In genomic region chr6:100657678-100658330, GRCh38 we compare ENCODE assay signal across 8 cellular contexts.
DNase-seq lines count a peak whose midpoint lies in the region; ATAC-seq, FAIRE-seq and TF ChIP-seq lines count a peak whose summit lies in the region.

No MANE protein-coding gene starts in this region.

- H3K9ac ChIP-seq in kidney (ENCODE audit: low read length in 2 of 2): no peak overlapping the region

- DNase-seq in AG04450 (ENCODE audit: low read depth, low spot score): no peak
- peak; percentile 53 for DNase-seq in M059J (ENCODE audit: low read depth)
- peak; percentile 65 for DNase-seq in SHP77 treated with DMSO at 0.1 percent for 48 hours (lab: John Stamatoyannopoulos, UW)
- no peak for DNase-seq in kidney
- no peak for DNase-seq in amniotic stem cell (lab: John Stamatoyannopoulos, UW)
- DNase-seq in lower leg skin (ENCODE audit: low spot score in 2 of 2): no peak

- H3K27me3 ChIP-seq in AG04450 (ENCODE audit: control insufficient read depth, insufficient read depth, low read length): no peaks in the 10 kb centered on the region

- POLR2A ChIA-PET in AG04450 (lab: Yijun Ruan, JAX): no interaction called here

- H3K4me3 ChIP-seq in AG04450 (ENCODE audit: low read depth, low read length) (no peak overlapping the region), kidney (ENCODE audit: low read length in 2 of 2) (no peak overlapping the region), lower leg skin (ENCODE audit: low read depth, poor library complexity, severe bottlenecking) (no peak overlapping the region)

- ATAC-seq in GM18870 (IDR thresholded peaks at IDR 0.05; ENCODE audit: unreplicated experiment): peak; percentile 60
- no peak for ATAC-seq in HG02763 (IDR thresholded peaks at IDR 0.05; ENCODE audit: unreplicated experiment)

- CTCF ChIA-PET in AG04450 (lab: Charles Lee): interaction anchor here (0.8 to 1.2 kb wide), 5 partner anchors 11 to 656 kb away, joined by 3 to 5 read pairs (median 5); no protein-coding TSS in a partner anchor

- TF ChIP-seq POLR2A in lower leg skin (IDR thresholded peaks at IDR 0.05): no peak

- FAIRE-seq in kidney (lab: Jason Lieb, UNC): peak; percentile 60

- H3K9me3 ChIP-seq in AG04450 (ENCODE audit: control insufficient read depth, insufficient read depth, low read length) (no peaks in the 10 kb centered on the region), kidney (ENCODE audit: control insufficient read depth in 1 of 2, low read length in 2 of 2) (no peaks in the 10 kb centered on the region)

- TF ChIP-seq CTCF in AG04450 (IDR thresholded peaks at IDR 0.05; ENCODE audit: low read depth, low read length): peak; percentile 46
- TF ChIP-seq CTCF in kidney (IDR thresholded peaks at IDR 0.05; ENCODE audit: borderline replicate concordance, extremely low read depth, insufficient read depth): peak; percentile 62
- TF ChIP-seq CTCF in lower leg skin (IDR thresholded peaks at IDR 0.05): no peak

- no peaks in the 10 kb centered on the region for H3K36me3 ChIP-seq in kidney (ENCODE audit: control insufficient read depth in 1 of 2, insufficient read depth in 2 of 2, low read length in 2 of 2)

- 81 to 86% methylated on average over 2 of the region's 2 CpGs for WGBS in lower leg skin, 2 donors

- H3K4me1 ChIP-seq in kidney (ENCODE audit: control insufficient read depth in 1 of 2, insufficient read depth in 1 of 2, low read depth in 1 of 2, low read length in 2 of 2): no peaks in the 10 kb centered on the region

- H3K27ac ChIP-seq in AG04450 (ENCODE audit: low read depth, low read length): no peak overlapping the region
- no peak overlapping the region for H3K27ac ChIP-seq in kidney (ENCODE audit: low read depth in 2 of 2, low read length in 2 of 2)

- intact Hi-C loops in kidney (cut with DNase I): no loop called here
- intact Hi-C loops in lower leg skin (cut with DNase I; ENCODE audit: low total_unique reads): no loop called here

Comparison
In these comparisons a context has a peak if more than half of its experiments do, and no peak if none do; other contexts are left out.
1. DNase-seq: peak in M059J (single experiment) and SHP77 treated with DMSO at 0.1 percent for 48 hours (single experiment); none in AG04450 (single experiment), kidney (single experiment), amniotic stem cell (single experiment) and lower leg skin (0 of 2).
2. CTCF ChIP-seq: peak in AG04450 (single experiment) and kidney (single experiment); none in lower leg skin (0 of 3).